ENCODE assay signal across 1 cellular context in genomic region chr9:74952281-74953151, GRCh38.
TF ChIP-seq lines count a peak whose summit lies in the region.

Gene C9orf40, minus strand, starts transcription at chr9:74952912. Its CDS starts 301 bp downstream, at chr9:74952611.

TF ChIP-seq in K562, 482 proteins besides CTCF, POLR2A, EP300 and RAD21 (continued from another document and continues in another):
- TF ChIP-seq ZNF318 (IDR thresholded peaks at IDR 0.05; ENCODE audit: borderline replicate concordance in 1 of 2, low read depth in 1 of 2) (no peak), ZNF655 (CRISPR knock-in tag; IDR thresholded peaks at IDR 0.05) (no peak), TOE1 (IDR thresholded peaks at IDR 0.05; ENCODE audit: borderline replicate concordance) (peak; percentile 56; the same call in 1 of the 2 replicates), TOE1 (CRISPR knock-in tag; IDR thresholded peaks at IDR 0.05; ENCODE audit: borderline replicate concordance, low read depth) (no peak), ATF1 (CRISPR knock-in tag; IDR thresholded peaks at IDR 0.05) (0 out of 2 replicates have a peak, but pooled peaks have one; percentile 24), ATF1 (tag; IDR thresholded peaks at IDR 0.05) (peak; percentile 67), RBM39 (optimal IDR thresholded peaks at IDR 0.05; ENCODE audit: low read depth, low read length) (no peak), ZNF518B (CRISPR knock-in tag; IDR thresholded peaks at IDR 0.05) (no peak), PURB (CRISPR knock-in tag; IDR thresholded peaks at IDR 0.05; ENCODE audit: low read depth) (no peak), RFX5 (IDR thresholded peaks at IDR 0.05; ENCODE audit: low read depth, low read length) (no peak), AFF4 (CRISPR knock-in tag; IDR thresholded peaks at IDR 0.05) (peak; percentile 84; the same call in 1 of the 2 replicates), RUNX1 (IDR thresholded peaks at IDR 0.05; ENCODE audit: low read depth) (no peak), GTF2B (IDR thresholded peaks at IDR 0.05; ENCODE audit: extremely low read depth, insufficient read length) (no peak), ETV5 (CRISPR knock-in tag; IDR thresholded peaks at IDR 0.05; ENCODE audit: low read depth) (0 out of 2 replicates have a peak, but pooled peaks have one; percentile 41), TRIM28 (IDR thresholded peaks at IDR 0.05) (no peak), ATF4 (CRISPR knock-in tag; IDR thresholded peaks at IDR 0.05) (no peak), NONO (IDR thresholded peaks at IDR 0.05; ENCODE audit: low read depth in 2 of 2, low read length in 1 of 2) (peak in 1 of 2 experiments; percentile 63; a peak in 2 of 4 replicates), JUN (IDR thresholded peaks at IDR 0.05; ENCODE audit: borderline replicate concordance, low read depth, low read length) (0 out of 2 replicates have a peak, but pooled peaks have one; percentile 10), JUN (CRISPR knock-in tag; IDR thresholded peaks at IDR 0.05; ENCODE audit: borderline replicate concordance) (no peak), IFI16 (CRISPR knock-in tag; IDR thresholded peaks at IDR 0.05) (no peak), CEBPG (CRISPR knock-in tag; IDR thresholded peaks at IDR 0.05) (0 out of 2 replicates have a peak, but pooled peaks have one; percentile 6), CEBPG (tag; conservative IDR thresholded peaks at IDR 0.05 in 1 of 2, IDR thresholded peaks at IDR 0.05 in 1 of 2) (no peak), SMAD4 (CRISPR knock-in tag; conservative IDR thresholded peaks at IDR 0.05) (peak; percentile 62), RNF2 (IDR thresholded peaks at IDR 0.05) (peak; percentile 44; the same call in 1 of the 2 replicates), ZNF79 (CRISPR knock-in tag; IDR thresholded peaks at IDR 0.05; ENCODE audit: low read depth) (no peak), CREB1 (IDR thresholded peaks at IDR 0.05) (0 out of 2 replicates have a peak, but pooled peaks have one; percentile 26), CREB1 (CRISPR knock-in tag; IDR thresholded peaks at IDR 0.05) (0 out of 2 replicates have a peak, but pooled peaks have one; percentile 55), ZC3H11A (IDR thresholded peaks at IDR 0.05; ENCODE audit: low read depth, low read length) (no peak), CREB3 (tag; conservative IDR thresholded peaks at IDR 0.05; ENCODE audit: low read depth) (no peak), MTA3 (IDR thresholded peaks at IDR 0.05; ENCODE audit: borderline replicate concordance) (peak; percentile 16; the same call in 1 of the 2 replicates), TSHZ1 (CRISPR knock-in tag; IDR thresholded peaks at IDR 0.05) (no peak), PYGO2 (tag; IDR thresholded peaks at IDR 0.05) (no peak), STAG1 (CRISPR knock-in tag; IDR thresholded peaks at IDR 0.05; ENCODE audit: borderline replicate concordance) (no peak), ERF (CRISPR knock-in tag; IDR thresholded peaks at IDR 0.05) (0 out of 2 replicates have a peak, but pooled peaks have one; percentile 75), CEBPB (tag; IDR thresholded peaks at IDR 0.05) (no peak)
